In genomic region chr4:176034936-176035335, GRCh38 we compare ENCODE assay signal across 1 cellular context.
TF ChIP-seq lines count a peak whose summit lies in the region.

No MANE protein-coding gene starts in this region.

TF ChIP-seq in GM12878, 131 proteins besides CTCF, POLR2A, EP300 and RAD21 (continued from another document):
- TF ChIP-seq BCL3 (IDR thresholded peaks at IDR 0.05; ENCODE audit: borderline replicate concordance, insufficient read depth, low read depth, low read length, poor library complexity, severe bottlenecking) (no peak), ELK1 (IDR thresholded peaks at IDR 0.05; ENCODE audit: low read depth, low read length) (no peak), NFXL1 (IDR thresholded peaks at IDR 0.05; ENCODE audit: borderline replicate concordance) (no peak), BMI1 (IDR thresholded peaks at IDR 0.05; ENCODE audit: borderline replicate concordance) (no peak), SUZ12 (IDR thresholded peaks at IDR 0.05; ENCODE audit: unreplicated experiment) (no peak), USF2 (IDR thresholded peaks at IDR 0.05; ENCODE audit: borderline replicate concordance, low read depth, low read length) (no peak), FOS (IDR thresholded peaks at IDR 0.05; ENCODE audit: borderline replicate concordance, extremely low read depth, insufficient read length) (no peak), NFYA (IDR thresholded peaks at IDR 0.05; ENCODE audit: borderline replicate concordance, low read depth, low read length) (no peak)
TF ChIP-seq in GM12878: peak in this region for 0.
